ENCODE assay signal across 11 cellular contexts in genomic region chr7:95552010-95552926, GRCh38. TPM values are rescaled to one million over a fixed set of nuclear protein-coding genes. Genes with fewer than 3 reads are reported as not detected.
DNase-seq lines count a peak whose midpoint lies in the region; ATAC-seq, FAIRE-seq and TF ChIP-seq lines count a peak whose summit lies in the region.
"Not testable (repeated sequence)": the region's sequence is repeated elsewhere in the genome, so short reads cannot be mapped to it uniquely, and the experiment has no call there.
"Had no signal": no experiment of that assay in that cellular context is flagged by ENCODE, and none has a peak within 500 bp of the region (broad histone marks: within the 10 kb centered on the region; RNA-seq: fewer than 3 reads in every experiment).

No MANE protein-coding gene starts in this region.

- POLR2A ChIA-PET in K562 (lab: Yijun Ruan, JAX), result interaction anchor here (0.6 kb wide), 1 partner anchor 20 kb away, joined by 4 read pairs; no protein-coding TSS in a partner anchor

- peak overlapping the region in 4 of 5 donors; percentile 15 to 64 (median 54) for H3K4me3 Mint-ChIP-seq in immature natural killer cell
- not testable (repeated sequence) for H3K4me3 Mint-ChIP-seq in nephron progenitor cell

- peak overlapping the region; percentile 47; the same call in 1 of the 2 replicates for H2AFZ ChIP-seq in K562 (ENCODE audit: low read depth, low read length)
- H2AFZ ChIP-seq in mesenchymal stem cell (ENCODE audit: low read depth, low read length), result not testable (repeated sequence)

- H3K23ac ChIP-seq in mesenchymal stem cell (ENCODE audit: low read length in 2 of 2), result not testable (repeated sequence)

- not testable (repeated sequence) for H2BK12ac ChIP-seq in mesenchymal stem cell (ENCODE audit: low read length in 2 of 2)

- not testable (repeated sequence) for H3K79me1 ChIP-seq in mesenchymal stem cell (replicated peaks; ENCODE audit: low read length, poor library complexity, severe bottlenecking)

- not testable (repeated sequence) for H2BK15ac ChIP-seq in mesenchymal stem cell (ENCODE audit: low read depth, poor library complexity, severe bottlenecking)

- not testable (repeated sequence) for H3K14ac ChIP-seq in mesenchymal stem cell (ENCODE audit: low read length in 2 of 2)

- H3K36me3 Mint-ChIP-seq in immature natural killer cell; nephron progenitor cell (ENCODE audit: low read depth): not testable (repeated sequence)

- H3K27me3 Mint-ChIP-seq in immature natural killer cell (ENCODE audit: low read depth in 3 of 3); nephron progenitor cell (ENCODE audit: low read depth, poor library complexity): not testable (repeated sequence)

- H3K27ac ChIP-seq in C4-2B, result peak overlapping the region; percentile 97
- not testable (repeated sequence) for H3K27ac ChIP-seq in K562 (ENCODE audit: extremely low read depth, low read depth, low read length); mesenchymal stem cell (ENCODE audit: low read length, poor library complexity, severe bottlenecking); testis
- peak overlapping the region in 2 of 4 donors; percentile 92 to 95 for H3K27ac ChIP-seq in sigmoid colon

- H3K4me2 ChIP-seq in K562 (ENCODE audit: insufficient read depth, low read length); mesenchymal stem cell (ENCODE audit: low read length, poor library complexity, severe bottlenecking): not testable (repeated sequence)

- not testable (repeated sequence) for H3K9me3 Mint-ChIP-seq in immature natural killer cell, nephron progenitor cell

- not testable (repeated sequence) for TF ChIP-seq RAD21 in K562 (CRISPR knock-in tag; conservative IDR thresholded peaks at IDR 0.05 in 1 of 2, IDR thresholded peaks at IDR 0.05 in 1 of 2)

- H3K4me1 Mint-ChIP-seq in immature natural killer cell, result not testable (repeated sequence)
- peaks cover 29% of the 10 kb centered on the region for H3K4me1 Mint-ChIP-seq in nephron progenitor cell

- H3K4me1 ChIP-seq in K562 (replicated peaks in 1 of 2; ENCODE audit: control insufficient read depth in 2 of 2, insufficient read depth in 2 of 2, low read length in 2 of 2); mesenchymal stem cell (ENCODE audit: control insufficient read depth, insufficient read depth, low read depth, low read length): not testable (repeated sequence)
- peaks cover 0 to 49% (median 40%) of the 10 kb centered on the region in 4 donors for H3K4me1 ChIP-seq in sigmoid colon
- H3K4me1 ChIP-seq in testis, result peaks cover 29% of the 10 kb centered on the region

- not testable (repeated sequence) for H3K27me3 ChIP-seq in K562 (ENCODE audit: control insufficient read depth in 2 of 2, insufficient read depth in 2 of 2, low read length in 2 of 2); mesenchymal stem cell (ENCODE audit: control insufficient read depth in 1 of 2, insufficient read depth in 1 of 2, low read length in 2 of 2); sigmoid colon; testis

- intact Hi-C loops in K562 (cut with micrococcal nuclease); sigmoid colon (cut with DNase I); testis (cut with DNase I; ENCODE audit: low total_unique reads): not testable (repeated sequence)

- not testable (repeated sequence) for H4K91ac ChIP-seq in mesenchymal stem cell (ENCODE audit: low read length)

- H3K79me2 ChIP-seq in K562 (ENCODE audit: control insufficient read depth, insufficient read depth, low read length), result not testable (repeated sequence)

- H3K9me3 ChIP-seq in K562 (replicated peaks; ENCODE audit: control insufficient read depth, insufficient read depth, low read depth, low read length); mesenchymal stem cell (ENCODE audit: control insufficient read depth, low read length); sigmoid colon; testis: not testable (repeated sequence)

- not testable (repeated sequence) for H3K4me3 ChIP-seq in K562; mesenchymal stem cell (ENCODE audit: insufficient read depth in 1 of 2, low read depth in 1 of 2, low read length in 2 of 2); sigmoid colon
- H3K4me3 ChIP-seq in testis, result peak overlapping the region in 1 of 2 donors; percentile 11

- H2BK5ac ChIP-seq in mesenchymal stem cell (ENCODE audit: low read depth, low read length, poor library complexity, severe bottlenecking), result not testable (repeated sequence)

- H3K9me1 ChIP-seq in K562 (ENCODE audit: control insufficient read depth, insufficient read depth, low read length), result not testable (repeated sequence)

- not testable (repeated sequence) for H2AK5ac ChIP-seq in mesenchymal stem cell (ENCODE audit: low read length, severe bottlenecking)

- not testable (repeated sequence) for TF ChIP-seq EP300 in K562 (IDR thresholded peaks at IDR 0.05; ENCODE audit: low read length); sigmoid colon (IDR thresholded peaks at IDR 0.05)

- not testable (repeated sequence) for H3K4ac ChIP-seq in mesenchymal stem cell (ENCODE audit: low read depth in 1 of 2, low read length in 2 of 2)

- BruUV-seq in K562 (replicated peaks; lab: Mats Ljungman, UMichigan), result not testable (repeated sequence)

- not testable (repeated sequence) for H3K36me3 ChIP-seq in K562 (ENCODE audit: control insufficient read depth, insufficient read depth, low read length); mesenchymal stem cell (ENCODE audit: control insufficient read depth in 1 of 2, insufficient read depth in 2 of 2, low read depth in 1 of 2, low read length in 2 of 2); sigmoid colon; testis (ENCODE audit: low read depth, missing control alignments)

- not testable (repeated sequence) for H4K20me1 ChIP-seq in K562 (replicated peaks; ENCODE audit: control insufficient read depth, insufficient read depth, low read length)

- peak overlapping the region; percentile 16 to 28 for H3K18ac ChIP-seq in mesenchymal stem cell (ENCODE audit: low read depth in 1 of 2, low read length in 2 of 2)

- CTCF ChIA-PET in K562 (lab: Yijun Ruan, JAX; ENCODE audit: low intra/inter-chr PET ratio), result not testable (repeated sequence)

- H4K8ac ChIP-seq in mesenchymal stem cell (ENCODE audit: low read length), result not testable (repeated sequence)

- not testable (repeated sequence) for H2BK120ac ChIP-seq in mesenchymal stem cell (ENCODE audit: low read depth, low read length)

- 16% methylated on average over 29 of the region's 45 CpGs for WGBS in K562 (ENCODE audit: insufficient coverage, low coverage, missing lambda C conversion rate)
- WGBS in mesenchymal stem cell, result 96% methylated on average over 39 of the region's 45 CpGs
- 83 to 90% methylated on average over 38 to 45 of the region's 45 CpGs for WGBS in sigmoid colon, 2 donors
- WGBS in testis, 2 donors, result 63 to 65% methylated on average over 13 to 42 of the region's 45 CpGs

- not testable (repeated sequence) for TF ChIP-seq POLR2A in K562 (conservative IDR thresholded peaks at IDR 0.05); sigmoid colon (IDR thresholded peaks at IDR 0.05); testis (IDR thresholded peaks at IDR 0.05)

- not testable (repeated sequence) for TF ChIP-seq CTCF in C4-2B (conservative IDR thresholded peaks at IDR 0.05); K562 (IDR thresholded peaks at IDR 0.05 in 2 of 3, conservative IDR thresholded peaks at IDR 0.05 in 1 of 3; ENCODE audit: insufficient read depth in 2 of 3, low read depth in 1 of 3, low read length in 3 of 3); nephron progenitor cell (IDR thresholded peaks at IDR 0.05); sigmoid colon (IDR thresholded peaks at IDR 0.05); testis (IDR thresholded peaks at IDR 0.05)

- not testable (repeated sequence) for FAIRE-seq in K562 (lab: Jason Lieb, UNC)

- peak in 1 of 4 experiments; percentile 8 for DNase-seq in K562 (ENCODE audit: extremely low read depth in 1 of 4, low spot score in 3 of 4)
- DNase-seq in immature natural killer cell, mesenchymal stem cell, nephron progenitor cell: not testable (repeated sequence)
- peak; percentile 64 for DNase-seq in sigmoid colon
- peak; percentile 51 for DNase-seq in testis

- in situ Hi-C loops in K562 (cut with MboI), result not testable (repeated sequence)

- H3K9ac ChIP-seq in K562 (ENCODE audit: insufficient read depth in 1 of 2, low read depth in 2 of 2, low read length in 2 of 2); mesenchymal stem cell (ENCODE audit: low read length): not testable (repeated sequence)

- not testable (repeated sequence) for H3K27ac Mint-ChIP-seq in immature natural killer cell
- peak overlapping the region; percentile 91 for H3K27ac Mint-ChIP-seq in nephron progenitor cell

- ATAC-seq in K562, result peak; percentile 40; the same call in 2 of the 3 replicates

RNA-seq across cellular contexts. Expression of gene PDK4, which starts 44.0 kb away (rescaled TPM):
- 0.69 TPM in 1 of 2 replicates, not detected in the other for total RNA-seq in K562 (2011; cell fraction: chromatin; rRNA removed; ENCODE audit: low replicate concordance)
- total RNA-seq in K562 (2011; cell fraction: nucleolus; rRNA removed), result not detected in 2 replicates
- total RNA-seq in K562 (2011; cell fraction: nucleoplasm; rRNA removed), result 0.07 and 0.15 TPM in 2 replicates
- 0.45 TPM in 1 of 2 replicates, not detected in the other for total RNA-seq in K562 (2014; rRNA removed)
- total RNA-seq in K562 (2014; rRNA removed; fragmentation: Illumina TruSeq; extraction: Trizol), result 0.04 and 0.16 TPM in 2 replicates
- 0.07 and 0.15 TPM in 2 replicates for total RNA-seq in K562 (2015; rRNA removed; fragmentation: Illumina TruSeq; extraction: Trizol)
- total RNA-seq in K562 (2021), result 0.20 and 0.24 TPM in 2 replicates
- polyA plus RNA-seq in K562 (2011; rRNA removed), result 0.03 and 0.11 TPM in 2 replicates
- 0.03 TPM in 1 of 2 replicates, not detected in the other for polyA plus RNA-seq in K562 (2011; cell fraction: cytosol; rRNA removed)
- polyA plus RNA-seq in K562 (2011; cell fraction: nucleus; rRNA removed), result 0.06 and 0.17 TPM in 2 replicates
- polyA plus RNA-seq in K562 (2012), result 0.05 and 0.26 TPM in 2 replicates
- polyA plus RNA-seq in K562 (2014; fragmentation: Illumina TruSeq; extraction: Trizol), result 0.06 and 0.09 TPM in 2 replicates
- polyA plus RNA-seq in K562 (2014; fragmentation: Nextera tagmentation; extraction: Ambion mirVana), result under 1 TPM in 1 of 2 experiments, not detected in 1; 0.03 TPM
- 0.04 and 0.08 TPM in 2 replicates for polyA plus RNA-seq in K562 (2014; rRNA removed)
- polyA minus RNA-seq in K562 (2011; rRNA and poly(A)+ RNA removed), result 0.14 and 0.21 TPM in 2 replicates
- 0.38 and 2.1 TPM in 2 replicates for polyA minus RNA-seq in K562 (2011; cell fraction: cytosol; rRNA and poly(A)+ RNA removed)
- 0.22 and 0.67 TPM in 2 replicates for polyA minus RNA-seq in K562 (2011; cell fraction: nucleus; rRNA and poly(A)+ RNA removed)
- polyA plus RNA-seq in immature natural killer cell, result 1 to 10 TPM in 1 of 3 donors, under 1 TPM in 2; 0.21 to 2.5 (median 0.48) TPM
- polyA plus RNA-seq in mesenchymal stem cell (2013, experiment 1 of 2), result 8.1 TPM
- polyA plus RNA-seq in mesenchymal stem cell (2013, experiment 2 of 2), result 8.4 TPM
- 1,000 to 10,000 TPM in 1 of 4 donors, 100 to 1,000 TPM in 3; 254 to 1,066 (median 595) TPM for total RNA-seq in sigmoid colon
- polyA plus RNA-seq in sigmoid colon, result 100 to 1,000 TPM in 1 of 3 donors, 10 to 100 TPM in 2; 38.4 to 162 (median 48.0) TPM
- 10 to 100 TPM; 29.6 to 32.8 TPM for total RNA-seq in testis
- polyA plus RNA-seq in testis (ENCODE audit: insufficient read depth, low read depth, low replicate concordance), result 24.9 TPM
- total RNA-seq: G401, GM23338, H9 had no signal
- polyA plus RNA-seq: CD4-positive, alpha-beta memory T cell had no signal
